Comparison of ENCODE assay signal across 8 cellular contexts in genomic region chr14:92352158-92352985, GRCh38. TPM values are rescaled to one million over a fixed set of nuclear protein-coding genes. Genes with fewer than 3 reads are reported as not detected.
DNase-seq lines count a peak whose midpoint lies in the region; ATAC-seq and TF ChIP-seq lines count a peak whose summit lies in the region.

No MANE protein-coding gene starts in this region.

- CTCF ChIA-PET in activated CD4-positive, alpha-beta memory T cell treated with anti-CD3 and anti-CD28 coated beads for 36 hours (lab: Charles Lee), result interaction anchor here (0.7 to 4.1 kb wide), 12 partner anchors 10 to 328 kb away, joined by 3 to 25 read pairs (median 3); no protein-coding TSS in a partner anchor

- H3K36me3 ChIP-seq in DND-41 (ENCODE audit: insufficient read depth, low read length), result no peaks in the 10 kb centered on the region
- no peaks in the 10 kb centered on the region for H3K36me3 ChIP-seq in liver (ENCODE audit: control insufficient read depth in 4 of 4, insufficient read depth in 3 of 4, low read depth in 1 of 4, low read length in 3 of 4)

- no peaks in the 10 kb centered on the region for H3K36me3 Mint-ChIP-seq in activated CD4-positive, alpha-beta memory T cell treated with anti-CD3 and anti-CD28 coated beads for 36 hours

- H3K4me2 ChIP-seq in DND-41 (ENCODE audit: insufficient read depth, low read length), result no peak overlapping the region

- DNase-seq in DND-41 (peak; percentile 30), activated gamma-delta T cell (lab: John Stamatoyannopoulos, UW) (no peak), NCI-H510A (lab: John Stamatoyannopoulos, UW) (no peak), ecto neural progenitor cell (ENCODE audit: low spot score) (no peak)
- DNase-seq in Jurkat, Clone E6-1 (ENCODE audit: low read depth, low spot score), result peak; percentile 43
- DNase-seq in activated CD4-positive, alpha-beta memory T cell treated with anti-CD3 and anti-CD28 coated beads for 36 hours, result peak; percentile 65
- no peak for DNase-seq in effector CD8-positive, alpha-beta T cell (lab: John Stamatoyannopoulos, UW)

- H3K4me1 ChIP-seq in DND-41 (ENCODE audit: insufficient read depth, low read length), result no peaks in the 10 kb centered on the region
- no peaks in the 10 kb centered on the region for H3K4me1 ChIP-seq in liver (ENCODE audit: control insufficient read depth in 4 of 4, insufficient read depth in 4 of 4, low read length in 3 of 4)

- H3K4me3 ChIP-seq in DND-41 (ENCODE audit: low read depth in 1 of 2, low read length in 2 of 2), result no peak overlapping the region
- no peak overlapping the region for H3K4me3 ChIP-seq in Jurkat, Clone E6-1 (ENCODE audit: low read length)
- H3K4me3 ChIP-seq in liver (ENCODE audit: low read depth in 1 of 3, low read length in 3 of 3), result no peak overlapping the region

- peak in 1 of 2 donors; percentile 50 for TF ChIP-seq RAD21 in liver (IDR thresholded peaks at IDR 0.05)

- TF ChIP-seq CTCF in DND-41 (IDR thresholded peaks at IDR 0.05; ENCODE audit: borderline replicate concordance, extremely low read depth, low read length, poor library complexity, severe bottlenecking) (peak; percentile 58), liver (IDR thresholded peaks at IDR 0.05; ENCODE audit: low read depth, low read length, missing input control) (peak; percentile 13)

- H3K27me3 ChIP-seq in DND-41 (ENCODE audit: insufficient read depth, low read length, poor library complexity) (peaks cover 5% of the 10 kb centered on the region), liver (ENCODE audit: control insufficient read depth in 4 of 4, insufficient read depth in 4 of 4, low read length in 3 of 4) (peaks cover 0 to 3% (median under 1%) of the 10 kb centered on the region in 4 donors)

- H3K9me3 Mint-ChIP-seq in activated CD4-positive, alpha-beta memory T cell treated with anti-CD3 and anti-CD28 coated beads for 36 hours, result no peaks in the 10 kb centered on the region

- peaks cover 2% of the 10 kb centered on the region for H3K4me1 Mint-ChIP-seq in activated CD4-positive, alpha-beta memory T cell treated with anti-CD3 and anti-CD28 coated beads for 36 hours (ENCODE audit: low read depth)

- 41% methylated on average over 9 of the region's 9 CpGs for WGBS in liver

- no peak overlapping the region for H3K27ac Mint-ChIP-seq in activated CD4-positive, alpha-beta memory T cell treated with anti-CD3 and anti-CD28 coated beads for 36 hours

- H3K79me2 ChIP-seq in DND-41 (ENCODE audit: insufficient read depth, low read length), result no peaks in the 10 kb centered on the region

- no peak overlapping the region for H2AFZ ChIP-seq in DND-41 (ENCODE audit: low read depth, low read length)

- peaks cover 16% of the 10 kb centered on the region for H3K27me3 Mint-ChIP-seq in activated CD4-positive, alpha-beta memory T cell treated with anti-CD3 and anti-CD28 coated beads for 36 hours

- POLR2A ChIA-PET in activated CD4-positive, alpha-beta memory T cell treated with anti-CD3 and anti-CD28 coated beads for 36 hours (lab: Charles Lee), result interaction anchor here (1.6 kb wide), 1 partner anchor 11 kb away, joined by 4 read pairs; no protein-coding TSS in a partner anchor

- no peak overlapping the region for H3K27ac ChIP-seq in DND-41 (ENCODE audit: low read length)
- H3K27ac ChIP-seq in liver (ENCODE audit: low read depth in 1 of 2, low read length in 2 of 2), result no peak overlapping the region

- ATAC-seq in DND-41 (ENCODE audit: insufficient read depth, low read depth), result no peak

- no peak overlapping the region for H3K9ac ChIP-seq in DND-41 (ENCODE audit: low read depth, low read length)
- no peak overlapping the region for H3K9ac ChIP-seq in liver (ENCODE audit: low read depth in 1 of 2, low read length in 2 of 2)

- intact Hi-C loops in activated CD4-positive, alpha-beta memory T cell treated with anti-CD3 and anti-CD28 coated beads for 36 hours (cut with micrococcal nuclease), result loop anchor here (1.0 to 10.0 kb wide), 3 partner anchors 11 to 228 kb away; partner anchors contain the start of genes CPSF2 and NDUFB1

- H3K4me3 Mint-ChIP-seq in activated CD4-positive, alpha-beta memory T cell treated with anti-CD3 and anti-CD28 coated beads for 36 hours, result no peak overlapping the region

- no peaks in the 10 kb centered on the region for H4K20me1 ChIP-seq in DND-41 (ENCODE audit: insufficient read depth, low read length)

- no peaks in the 10 kb centered on the region for H3K9me3 ChIP-seq in DND-41 (ENCODE audit: insufficient read depth, low read length, severe bottlenecking)
- H3K9me3 ChIP-seq in liver (ENCODE audit: control insufficient read depth in 4 of 4, low read length in 3 of 4), result no peaks in the 10 kb centered on the region

TF ChIP-seq in liver, 16 proteins besides CTCF, POLR2A, EP300 and RAD21:
- TF ChIP-seq SP1 (IDR thresholded peaks at IDR 0.05), result no peak
- no peak for TF ChIP-seq NR2F2 (IDR thresholded peaks at IDR 0.05)
- TF ChIP-seq HNF4G (IDR thresholded peaks at IDR 0.05), result no peak
- no peak for TF ChIP-seq MAX (IDR thresholded peaks at IDR 0.05)
- TF ChIP-seq RXRA (IDR thresholded peaks at IDR 0.05), result no peak
- no peak for TF ChIP-seq EGR1 (IDR thresholded peaks at IDR 0.05; ENCODE audit: low read depth in 2 of 2)
- TF ChIP-seq JUND (IDR thresholded peaks at IDR 0.05), result no peak
- TF ChIP-seq HNF4A (conservative IDR thresholded peaks at IDR 0.05), result no peak
- TF ChIP-seq FOXA2 (IDR thresholded peaks at IDR 0.05), result no peak
- TF ChIP-seq TAF1 (conservative IDR thresholded peaks at IDR 0.05), result no peak
- TF ChIP-seq YY1 (IDR thresholded peaks at IDR 0.05), result no peak
- no peak for TF ChIP-seq ATF3 (IDR thresholded peaks at IDR 0.05)
- no peak for TF ChIP-seq REST (IDR thresholded peaks at IDR 0.05)
- TF ChIP-seq GABPA (IDR thresholded peaks at IDR 0.05 in 1 of 2, conservative IDR thresholded peaks at IDR 0.05 in 1 of 2), result no peak
- TF ChIP-seq ZBTB33 (IDR thresholded peaks at IDR 0.05), result no peak
- no peak for TF ChIP-seq FOXA1 (IDR thresholded peaks at IDR 0.05)

RNA-seq across cellular contexts. Expression of gene SLC24A4, which starts 29.4 kb away (rescaled TPM):
- not detected for polyA plus RNA-seq in Jurkat, Clone E6-1 (2012; ENCODE audit: insufficient read depth, insufficient read length)
- not detected for total RNA-seq in activated CD4-positive, alpha-beta memory T cell treated with anti-CD3 and anti-CD28 coated beads for 36 hours
- total RNA-seq in liver, result under 1 TPM; 0.17 to 0.23 TPM
- polyA plus RNA-seq in liver, result under 1 TPM; 0.06 to 0.07 TPM

Comparison
In these comparisons a context has a peak if more than half of its experiments do, and no peak if none do; other contexts are left out.
1. DNase-seq: peak in DND-41 (single experiment), Jurkat, Clone E6-1 (single experiment) and activated CD4-positive, alpha-beta memory T cell treated with anti-CD3 and anti-CD28 coated beads for 36 hours (single experiment); none in effector CD8-positive, alpha-beta T cell (single experiment), activated gamma-delta T cell (single experiment), NCI-H510A (single experiment) and ecto neural progenitor cell (single experiment).